In the genomic region with DNA sequence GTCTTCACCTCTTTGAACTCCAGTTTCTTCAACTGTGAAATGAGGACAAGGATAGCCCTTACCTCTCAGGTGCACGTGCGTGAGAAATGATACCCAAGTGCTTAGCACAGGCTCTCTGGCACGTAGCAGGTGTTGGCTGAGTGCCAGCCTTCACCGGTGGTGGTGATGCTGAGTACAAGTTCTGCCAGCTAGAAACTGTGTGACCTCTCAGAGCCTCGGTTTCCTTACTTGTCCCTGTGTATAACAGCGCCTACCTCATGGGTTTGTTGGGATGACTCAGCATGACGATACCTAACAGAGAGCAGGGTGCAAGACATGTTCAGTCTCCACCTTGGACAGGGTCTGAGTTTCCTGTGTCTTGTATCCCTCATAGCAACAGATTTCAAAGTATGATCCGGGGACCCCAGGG, we compare ENCODE assay signal across 11 cellular contexts.
DNase-seq lines count a peak whose midpoint lies in the region; ATAC-seq lines count a peak whose summit lies in the region.
"Had no signal": no experiment of that assay in that cellular context is flagged by ENCODE, and none has a peak within 500 bp of the region (broad histone marks: within the 10 kb centered on the region; RNA-seq: fewer than 3 reads in every experiment).

No MANE protein-coding gene starts in this region.

- peaks cover 8 to 10% of the 10 kb centered on the region in 2 donors for H3K4me1 Mint-ChIP-seq in stimulated activated naive B cell treated with anti-CD40 and anti-IgM and Interleukin-4, amounts not matched to agents 10 μg/mL and 1 μg/mL and 100 μg/mL, for 72 hours
- H3K4me1 Mint-ChIP-seq: activated naive CD4-positive, alpha-beta T cell treated with anti-CD3 and anti-CD28 coated beads, Interleukin-2, amount 50 U/mL, for 24 hours had no signal

- DNase-seq in NCI-H146 (lab: John Stamatoyannopoulos, UW): peak; percentile 14
- no peak for DNase-seq in NCI-H146 treated with DMSO at 0.1 percent for 48 hours (lab: John Stamatoyannopoulos, UW; ENCODE audit: unreplicated experiment)
- DNase-seq in NCI-H774 (lab: John Stamatoyannopoulos, UW): peak; percentile 71
- DNase-seq in iPS-NIHi11 (ENCODE audit: low spot score): peak; percentile 4
- no peak for DNase-seq in stimulated activated naive B cell treated with anti-CD40 and anti-IgM and Interleukin-4, amounts not matched to agents 10 μg/mL and 1 μg/mL and 100 μg/mL, for 72 hours
- DNase-seq in T-helper 2 cell: no peak
- no peak for DNase-seq in hippocampal formation (lab: John Stamatoyannopoulos, UW)
- DNase-seq: natural killer cell had no signal

- no peak overlapping the region for H3K4me3 Mint-ChIP-seq in stimulated activated naive B cell treated with anti-CD40 and anti-IgM and Interleukin-4, amounts not matched to agents 10 μg/mL and 1 μg/mL and 100 μg/mL, for 72 hours
- H3K4me3 Mint-ChIP-seq: activated naive CD4-positive, alpha-beta T cell treated with anti-CD3 and anti-CD28 coated beads, Interleukin-2, amount 50 U/mL, for 24 hours; natural killer cell had no signal

- no peaks in the 10 kb centered on the region for H3K36me3 Mint-ChIP-seq in stimulated activated naive B cell treated with anti-CD40 and anti-IgM and Interleukin-4, amounts not matched to agents 10 μg/mL and 1 μg/mL and 100 μg/mL, for 72 hours
- H3K36me3 Mint-ChIP-seq: activated naive CD4-positive, alpha-beta T cell treated with anti-CD3 and anti-CD28 coated beads, Interleukin-2, amount 50 U/mL, for 24 hours; natural killer cell had no signal

- H3K27me3 Mint-ChIP-seq in stimulated activated naive B cell treated with anti-CD40 and anti-IgM and Interleukin-4, amounts not matched to agents 10 μg/mL and 1 μg/mL and 100 μg/mL, for 72 hours: no peaks in the 10 kb centered on the region
- H3K27me3 Mint-ChIP-seq: activated naive CD4-positive, alpha-beta T cell treated with anti-CD3 and anti-CD28 coated beads, Interleukin-2, amount 50 U/mL, for 24 hours had no signal

- peaks cover 2 to 4% of the 10 kb centered on the region in 2 donors for H3K9me3 Mint-ChIP-seq in stimulated activated naive B cell treated with anti-CD40 and anti-IgM and Interleukin-4, amounts not matched to agents 10 μg/mL and 1 μg/mL and 100 μg/mL, for 72 hours
- H3K9me3 Mint-ChIP-seq: activated naive CD4-positive, alpha-beta T cell treated with anti-CD3 and anti-CD28 coated beads, Interleukin-2, amount 50 U/mL, for 24 hours; natural killer cell had no signal

- ATAC-seq in stimulated activated naive B cell treated with anti-CD40 and anti-IgM and Interleukin-4, amounts not matched to agents 10 μg/mL and 1 μg/mL and 100 μg/mL, for 72 hours (replicated peaks): no peak
- ATAC-seq in HG03565 (IDR thresholded peaks at IDR 0.05; ENCODE audit: unreplicated experiment): no peak
- ATAC-seq: GM12878, natural killer cell had no signal

- H3K27ac Mint-ChIP-seq in stimulated activated naive B cell treated with anti-CD40 and anti-IgM and Interleukin-4, amounts not matched to agents 10 μg/mL and 1 μg/mL and 100 μg/mL, for 72 hours: peak overlapping the region; percentile 59
- H3K27ac Mint-ChIP-seq: activated naive CD4-positive, alpha-beta T cell treated with anti-CD3 and anti-CD28 coated beads, Interleukin-2, amount 50 U/mL, for 24 hours; natural killer cell had no signal

Comparison
In these comparisons a context has a peak if more than half of its experiments do, and no peak if none do; other contexts are left out.
1. DNase-seq: peak in NCI-H146 (single experiment), NCI-H774 (single experiment) and iPS-NIHi11 (single experiment); none in NCI-H146 treated with DMSO at 0.1 percent for 48 hours (single experiment), stimulated activated naive B cell treated with anti-CD40 and anti-IgM and Interleukin-4, amounts not matched to agents 10 μg/mL and 1 μg/mL and 100 μg/mL, for 72 hours (single experiment), T-helper 2 cell (0 of 5) and hippocampal formation (0 of 2).